In genomic region chr11:128738942-128739341, GRCh38 we compare ENCODE assay signal across 13 cellular contexts. TPM values are rescaled to one million over a fixed set of nuclear protein-coding genes. Genes with fewer than 3 reads are reported as not detected.
DNase-seq lines count a peak whose midpoint lies in the region; ATAC-seq and TF ChIP-seq lines count a peak whose summit lies in the region.
"Had no signal": no experiment of that assay in that cellular context is flagged by ENCODE, and none has a peak within 500 bp of the region (broad histone marks: within the 10 kb centered on the region; RNA-seq: fewer than 3 reads in every experiment).

No MANE protein-coding gene starts in this region.

- H3K9me3 ChIP-seq in KOPT-K1 (ENCODE audit: insufficient read depth, low read length, poor library complexity, severe bottlenecking) (no peaks in the 10 kb centered on the region), SJCRH30 (replicated peaks) (no peaks in the 10 kb centered on the region)
- H3K9me3 ChIP-seq: body of pancreas, thoracic aorta had no signal

- H3K27ac Mint-ChIP-seq in T-helper 1 cell treated with Interleukin-12 subunit alpha and Interleukin-12 subunit beta and Interleukin-4 antibody, amounts not matched to agents 30 μg/mL and 1 μg/mL, for 36 hours, result peak overlapping the region; percentile 78
- peak overlapping the region; percentile 83 for H3K27ac Mint-ChIP-seq in activated CD8-positive, alpha-beta T cell treated with anti-CD3 and anti-CD28 coated beads, Interleukin-2, amount 10 ng/mL, durations not matched to agents 7 days and 5 days
- H3K27ac Mint-ChIP-seq in natural killer cell treated with Interleukin-12 subunit alpha and Interleukin-12 subunit beta and Interleukin-15 and Interleukin-18, amount 100 ng/mL, for 72 hours, result peak overlapping the region; percentile 99

- peak overlapping the region; percentile 58 for H3K4me3 Mint-ChIP-seq in T-helper 1 cell treated with Interleukin-12 subunit alpha and Interleukin-12 subunit beta and Interleukin-4 antibody, amounts not matched to agents 30 μg/mL and 1 μg/mL, for 36 hours
- peak overlapping the region; percentile 24 for H3K4me3 Mint-ChIP-seq in activated CD8-positive, alpha-beta T cell treated with anti-CD3 and anti-CD28 coated beads, Interleukin-2, amount 10 ng/mL, durations not matched to agents 7 days and 5 days
- H3K4me3 Mint-ChIP-seq in natural killer cell treated with Interleukin-12 subunit alpha and Interleukin-12 subunit beta and Interleukin-15 and Interleukin-18, amount 100 ng/mL, for 72 hours, result peak overlapping the region; percentile 26

- no peaks in the 10 kb centered on the region for H3K4me1 ChIP-seq in SJCRH30
- H3K4me1 ChIP-seq: body of pancreas had no signal

- no peaks in the 10 kb centered on the region for H3K9me3 Mint-ChIP-seq in T-helper 1 cell treated with Interleukin-12 subunit alpha and Interleukin-12 subunit beta and Interleukin-4 antibody, amounts not matched to agents 30 μg/mL and 1 μg/mL, for 36 hours
- H3K9me3 Mint-ChIP-seq in activated CD8-positive, alpha-beta T cell treated with anti-CD3 and anti-CD28 coated beads, Interleukin-2, amount 10 ng/mL, durations not matched to agents 7 days and 5 days (ENCODE audit: insufficient read depth), result no peaks in the 10 kb centered on the region
- H3K9me3 Mint-ChIP-seq in natural killer cell treated with Interleukin-12 subunit alpha and Interleukin-12 subunit beta and Interleukin-15 and Interleukin-18, amount 100 ng/mL, for 72 hours, result no peaks in the 10 kb centered on the region

- H3K27me3 ChIP-seq in dorsolateral prefrontal cortex (peaks cover 0 to 20% (median 0%) of the 10 kb centered on the region in 45 donors), SJCRH30 (no peaks in the 10 kb centered on the region)
- H3K27me3 ChIP-seq: body of pancreas had no signal

- peaks cover 54% of the 10 kb centered on the region for H3K4me1 Mint-ChIP-seq in T-helper 1 cell treated with Interleukin-12 subunit alpha and Interleukin-12 subunit beta and Interleukin-4 antibody, amounts not matched to agents 30 μg/mL and 1 μg/mL, for 36 hours (ENCODE audit: low read depth)
- H3K4me1 Mint-ChIP-seq in activated CD8-positive, alpha-beta T cell treated with anti-CD3 and anti-CD28 coated beads, Interleukin-2, amount 10 ng/mL, durations not matched to agents 7 days and 5 days (ENCODE audit: low read depth), result peaks cover 76% of the 10 kb centered on the region
- peaks cover 59 to 68% of the 10 kb centered on the region in 2 donors for H3K4me1 Mint-ChIP-seq in natural killer cell treated with Interleukin-12 subunit alpha and Interleukin-12 subunit beta and Interleukin-15 and Interleukin-18, amount 100 ng/mL, for 72 hours (ENCODE audit: low read depth in 2 of 2)

- TF ChIP-seq CTCF in dorsolateral prefrontal cortex (IDR thresholded peaks at IDR 0.05 in 54 of 56, conservative IDR thresholded peaks at IDR 0.05 in 2 of 56; ENCODE audit: low read depth in 1 of 56, partially characterized antibody in 56 of 56), result no peak

- H3K36me3 ChIP-seq in KOPT-K1 (ENCODE audit: insufficient read depth, low read length) (no peaks in the 10 kb centered on the region; the same call in 1 of the 2 replicates), SJCRH30 (no peaks in the 10 kb centered on the region)
- H3K36me3 ChIP-seq: thoracic aorta had no signal

- POLR2A ChIA-PET in activated CD8-positive, alpha-beta T cell treated with anti-CD3 and anti-CD28 coated beads, Interleukin-2, amount 10 ng/mL, durations not matched to agents 7 days and 5 days (lab: Charles Lee), result interaction anchor here (0.9 kb wide), 1 partner anchor 45 kb away, joined by 3 read pairs; the partner anchor contains the start of gene FLI1

- H3K27me3 Mint-ChIP-seq in T-helper 1 cell treated with Interleukin-12 subunit alpha and Interleukin-12 subunit beta and Interleukin-4 antibody, amounts not matched to agents 30 μg/mL and 1 μg/mL, for 36 hours (ENCODE audit: low read depth), result no peaks in the 10 kb centered on the region
- H3K27me3 Mint-ChIP-seq in activated CD8-positive, alpha-beta T cell treated with anti-CD3 and anti-CD28 coated beads, Interleukin-2, amount 10 ng/mL, durations not matched to agents 7 days and 5 days (ENCODE audit: low read depth), result no peaks in the 10 kb centered on the region
- H3K27me3 Mint-ChIP-seq in natural killer cell treated with Interleukin-12 subunit alpha and Interleukin-12 subunit beta and Interleukin-15 and Interleukin-18, amount 100 ng/mL, for 72 hours, result no peaks in the 10 kb centered on the region

- DNase-seq in T-helper 1 cell (no peak), dorsolateral prefrontal cortex (no peak), SJCRH30 (no peak), occipital lobe (lab: John Stamatoyannopoulos, UW) (no peak)
- no peak for DNase-seq in activated CD8-positive, alpha-beta T cell treated with anti-CD3 and anti-CD28 coated beads, Interleukin-2, amount 10 ng/mL, durations not matched to agents 7 days and 5 days
- no peak for DNase-seq in natural killer cell treated with Interleukin-12 subunit alpha and Interleukin-12 subunit beta and Interleukin-15 and Interleukin-18, amount 100 ng/mL, for 72 hours (ENCODE audit: low spot score)
- DNase-seq: 8988T, body of pancreas, NCI-H2171, PC-9 had no signal

- intact Hi-C loops in dorsolateral prefrontal cortex (cut with DNase I), result no loop called here

- H3K36me3 Mint-ChIP-seq in T-helper 1 cell treated with Interleukin-12 subunit alpha and Interleukin-12 subunit beta and Interleukin-4 antibody, amounts not matched to agents 30 μg/mL and 1 μg/mL, for 36 hours (ENCODE audit: low read depth), result peaks cover 22% of the 10 kb centered on the region
- H3K36me3 Mint-ChIP-seq in activated CD8-positive, alpha-beta T cell treated with anti-CD3 and anti-CD28 coated beads, Interleukin-2, amount 10 ng/mL, durations not matched to agents 7 days and 5 days (ENCODE audit: low read depth), result peaks cover 54% of the 10 kb centered on the region
- H3K36me3 Mint-ChIP-seq in natural killer cell treated with Interleukin-12 subunit alpha and Interleukin-12 subunit beta and Interleukin-15 and Interleukin-18, amount 100 ng/mL, for 72 hours, result no peaks in the 10 kb centered on the region

- no peak overlapping the region for H3K4me3 ChIP-seq in dorsolateral prefrontal cortex
- H3K4me3 ChIP-seq in SJCRH30, result no peak overlapping the region
- H3K4me3 ChIP-seq: body of pancreas, PC-9, thoracic aorta had no signal

- CTCF ChIA-PET in activated CD8-positive, alpha-beta T cell treated with anti-CD3 and anti-CD28 coated beads, Interleukin-2, amount 10 ng/mL, durations not matched to agents 7 days and 5 days (lab: Charles Lee), result interaction anchor here (0.9 to 3.7 kb wide), 5 partner anchors 8 to 107 kb away, joined by 3 to 30 read pairs (median 5); no protein-coding TSS in a partner anchor

- peak overlapping the region; percentile 78 for H3K27ac ChIP-seq in KOPT-K1 (ENCODE audit: low read depth, low read length, poor library complexity, severe bottlenecking)
- H3K27ac ChIP-seq in dorsolateral prefrontal cortex, result no peak overlapping the region
- no peak overlapping the region for H3K27ac ChIP-seq in SJCRH30
- H3K27ac ChIP-seq: PC-9, thoracic aorta had no signal

- peak; percentile 36 for ATAC-seq in activated CD8-positive, alpha-beta T cell treated with anti-CD3 and anti-CD28 coated beads, Interleukin-2, amount 10 ng/mL, durations not matched to agents 7 days and 5 days
- no peak for ATAC-seq in natural killer cell treated with Interleukin-12 subunit alpha and Interleukin-12 subunit beta and Interleukin-15 and Interleukin-18, amount 100 ng/mL, for 72 hours
- ATAC-seq: body of pancreas had no signal

RNA-seq across cellular contexts. Expression of gene FLI1, which starts 45.1 kb away (rescaled TPM):
- total RNA-seq in activated CD8-positive, alpha-beta T cell treated with anti-CD3 and anti-CD28 coated beads, Interleukin-2, amount 10 ng/mL, durations not matched to agents 7 days and 5 days, result 10 to 100 TPM; 83.4 to 93.4 TPM
- 10 to 100 TPM; 63.3 to 74.0 TPM for total RNA-seq in natural killer cell treated with Interleukin-12 subunit alpha and Interleukin-12 subunit beta and Interleukin-15 and Interleukin-18, amount 100 ng/mL, for 72 hours
- total RNA-seq in dorsolateral prefrontal cortex (10 to 100 TPM in 47 of 120 experiments, 1 to 10 TPM in 73; 2.8 to 26.0 (median 9.3) TPM), occipital lobe (4.7 TPM)
- total RNA-seq in SJCRH30 (2014; rRNA removed; shearing (Covaris generic)), result 3.2 and 4.1 TPM in 2 replicates
